Comparison of ENCODE assay signal across 8 cellular contexts in genomic region chr10:84540022-84540616, GRCh38.
DNase-seq lines count a peak whose midpoint lies in the region; ATAC-seq and TF ChIP-seq lines count a peak whose summit lies in the region.

No MANE protein-coding gene starts in this region.

- no peak for TF ChIP-seq CTCF in A673 (conservative IDR thresholded peaks at IDR 0.05; ENCODE audit: low read depth, low read length)
- no peak for TF ChIP-seq CTCF in tibial nerve (IDR thresholded peaks at IDR 0.05)

- no peak overlapping the region for H3K27ac ChIP-seq in A673 (ENCODE audit: low read depth, low read length, poor library complexity, severe bottlenecking)
- no peak overlapping the region for H3K27ac ChIP-seq in tibial nerve

- DNase-seq in A673 (ENCODE audit: low spot score), result peak; percentile 23
- peak; percentile 70 for DNase-seq in LHCN-M2 (ENCODE audit: low read depth)
- DNase-seq in epidermal melanocyte (ENCODE audit: insufficient read length, low spot score), result peak; percentile 42
- DNase-seq in medulla oblongata (ENCODE audit: extremely low spot score), result no peak
- no peak for DNase-seq in GM19238 (ENCODE audit: insufficient read length, low spot score)
- no peak for DNase-seq in tibial nerve (ENCODE audit: low spot score in 2 of 2)
- no peak for DNase-seq in NK-92 (lab: John Stamatoyannopoulos, UW; ENCODE audit: unreplicated experiment)

- no TSS peak for BruUV-seq in A673 (replicated peaks; lab: Mats Ljungman, UMichigan)

- CTCF ChIA-PET in A673 (lab: Charles Lee), result interaction anchor here (0.5 to 4.7 kb wide), 9 partner anchors 10 to 277 kb away, joined by 3 to 55 read pairs (median 3); partner anchors contain the start of gene CCSER2

- no peak for TF ChIP-seq EP300 in tibial nerve (IDR thresholded peaks at IDR 0.05)

- POLR2A ChIA-PET in A673 (lab: Charles Lee; ENCODE audit: low non-redundant PET), result interaction anchor here (0.6 kb wide), 1 partner anchor 16 kb away, joined by 4 read pairs; no protein-coding TSS in a partner anchor

- ATAC-seq in GM21390 (IDR thresholded peaks at IDR 0.05; ENCODE audit: unreplicated experiment), result peak; percentile 5

- H3K36me3 ChIP-seq in A673 (ENCODE audit: insufficient read depth, low read length, poor library complexity, severe bottlenecking) (no peaks in the 10 kb centered on the region), tibial nerve (no peaks in the 10 kb centered on the region)

- no peaks in the 10 kb centered on the region for H3K27me3 ChIP-seq in A673 (replicated peaks; ENCODE audit: insufficient read depth, low read depth, low read length, poor library complexity)
- H3K27me3 ChIP-seq in tibial nerve, result peaks cover 0 to 16% of the 10 kb centered on the region in 2 donors

- no peak for TF ChIP-seq POLR2A in tibial nerve (IDR thresholded peaks at IDR 0.05)

- 28 to 33% methylated on average over 7 to 8 of the region's 8 CpGs for WGBS in tibial nerve, 2 donors

- peak overlapping the region; percentile 46 for H3K4me3 ChIP-seq in A673 (ENCODE audit: low read depth, low read length, poor library complexity, severe bottlenecking)
- peak overlapping the region in 2 of 4 donors; percentile 13 to 48 for H3K4me3 ChIP-seq in tibial nerve

- H3K9me3 ChIP-seq in A673 (ENCODE audit: low read depth, low read length, poor library complexity, severe bottlenecking), result no peaks in the 10 kb centered on the region
- H3K9me3 ChIP-seq in tibial nerve, result no peaks in the 10 kb centered on the region

- H3K4me1 ChIP-seq in A673 (ENCODE audit: insufficient read depth, low read length, poor library complexity, severe bottlenecking), result no peaks in the 10 kb centered on the region
- H3K4me1 ChIP-seq in tibial nerve, result peaks cover 0 to 16% (median 3%) of the 10 kb centered on the region in 4 donors

- intact Hi-C loops in A673 (cut with micrococcal nuclease; ENCODE audit: unreplicated experiment), result loop anchor here (2.0 to 10.0 kb wide), 2 partner anchors 175 to 1835 kb away; no protein-coding TSS in a partner anchor

Comparison
In these comparisons a context has a peak if more than half of its experiments do, and no peak if none do; other contexts are left out.
1. DNase-seq: peak in A673 (single experiment), LHCN-M2 (single experiment) and epidermal melanocyte (single experiment); none in medulla oblongata (single experiment), GM19238 (single experiment), tibial nerve (0 of 2) and NK-92 (single experiment).